1 cellular context compared by ENCODE assay signal in genomic region chr1:69540052-69540451, GRCh38.
A peak's percentile ranks its signal among the peaks of the same experiment; 100 is the strongest.
TF ChIP-seq lines count a peak whose summit lies in the region.

No MANE protein-coding gene starts in this region.

TF ChIP-seq in K562, 482 proteins besides CTCF, POLR2A, EP300 and RAD21 (continued from another document and continues in another):
- TF ChIP-seq, protein P1, sequence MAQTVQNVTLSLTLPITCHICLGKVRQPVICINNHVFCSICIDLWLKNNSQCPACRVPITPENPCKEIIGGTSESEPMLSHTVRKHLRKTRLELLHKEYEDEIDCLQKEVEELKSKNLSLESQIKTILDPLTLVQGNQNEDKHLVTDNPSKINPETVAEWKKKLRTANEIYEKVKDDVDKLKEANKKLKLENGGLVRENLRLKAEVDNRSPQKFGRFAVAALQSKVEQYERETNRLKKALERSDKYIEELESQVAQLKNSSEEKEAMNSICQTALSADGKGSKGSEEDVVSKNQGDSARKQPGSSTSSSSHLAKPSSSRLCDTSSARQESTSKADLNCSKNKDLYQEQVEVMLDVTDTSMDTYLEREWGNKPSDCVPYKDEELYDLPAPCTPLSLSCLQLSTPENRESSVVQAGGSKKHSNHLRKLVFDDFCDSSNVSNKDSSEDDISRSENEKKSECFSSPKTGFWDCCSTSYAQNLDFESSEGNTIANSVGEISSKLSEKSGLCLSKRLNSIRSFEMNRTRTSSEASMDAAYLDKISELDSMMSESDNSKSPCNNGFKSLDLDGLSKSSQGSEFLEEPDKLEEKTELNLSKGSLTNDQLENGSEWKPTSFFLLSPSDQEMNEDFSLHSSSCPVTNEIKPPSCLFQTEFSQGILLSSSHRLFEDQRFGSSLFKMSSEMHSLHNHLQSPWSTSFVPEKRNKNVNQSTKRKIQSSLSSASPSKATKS (CRISPR knock-in tag; IDR thresholded peaks at IDR 0.05) = no peak
- TF ChIP-seq KAT7 (CRISPR knock-in tag; IDR thresholded peaks at IDR 0.05; ENCODE audit: borderline replicate concordance) (no peak), TSC22D4 (tag; IDR thresholded peaks at IDR 0.05) (no peak), NBN (IDR thresholded peaks at IDR 0.05; ENCODE audit: low read depth) (peak; percentile 76), SRF (CRISPR knock-in tag; IDR thresholded peaks at IDR 0.05) (no peak), KDM1A (IDR thresholded peaks at IDR 0.05) (peak; percentile 72 to 83; a peak in 3 of 4 replicates), VEZF1 (CRISPR knock-in tag; IDR thresholded peaks at IDR 0.05) (0 out of 2 replicates have a peak, but pooled peaks have one; percentile 19), ZNF311 (CRISPR knock-in tag; IDR thresholded peaks at IDR 0.05) (peak; percentile 79), SUPT5H (IDR thresholded peaks at IDR 0.05) (no peak), ZNF121 (CRISPR knock-in tag; conservative IDR thresholded peaks at IDR 0.05) (no peak), TSHZ1 (CRISPR knock-in tag; IDR thresholded peaks at IDR 0.05) (no peak), TOE1 (IDR thresholded peaks at IDR 0.05; ENCODE audit: borderline replicate concordance) (peak; percentile 74), TOE1 (CRISPR knock-in tag; IDR thresholded peaks at IDR 0.05; ENCODE audit: borderline replicate concordance, low read depth) (no peak), NCOA4 (IDR thresholded peaks at IDR 0.05; ENCODE audit: partially characterized antibody) (no peak), BHLHE40 (IDR thresholded peaks at IDR 0.05; ENCODE audit: low read length) (no peak), ZNF224 (CRISPR knock-in tag; IDR thresholded peaks at IDR 0.05) (no peak), TBL1XR1 (IDR thresholded peaks at IDR 0.05; ENCODE audit: low read length in 2 of 2) (peak; percentile 79 to 82), ZNF551 (CRISPR knock-in tag; IDR thresholded peaks at IDR 0.05) (no peak), DDX20 (tag; IDR thresholded peaks at IDR 0.05; ENCODE audit: low read depth) (no peak), POLR2B (IDR thresholded peaks at IDR 0.05; ENCODE audit: low read depth, partially characterized antibody) (no peak), EZH2 (IDR thresholded peaks at IDR 0.05; ENCODE audit: borderline replicate concordance, low read depth, low read length) (no peak), HCFC1 (IDR thresholded peaks at IDR 0.05; ENCODE audit: low read depth, low read length) (no peak), MED1 (CRISPR knock-in tag; IDR thresholded peaks at IDR 0.05; ENCODE audit: borderline replicate concordance) (no peak), ZKSCAN3 (CRISPR knock-in tag; IDR thresholded peaks at IDR 0.05) (no peak), SNIP1 (IDR thresholded peaks at IDR 0.05; ENCODE audit: low read depth) (no peak), EHMT2 (IDR thresholded peaks at IDR 0.05) (no peak), ZNF561 (CRISPR knock-in tag; conservative IDR thresholded peaks at IDR 0.05) (no peak), SMARCA4 (IDR thresholded peaks at IDR 0.05) (peak; percentile 92), ILK (tag; IDR thresholded peaks at IDR 0.05; ENCODE audit: borderline replicate concordance, low read depth) (no peak), DACH1 (IDR thresholded peaks at IDR 0.05; ENCODE audit: partially characterized antibody) (peak; percentile 56), POLR2H (tag; IDR thresholded peaks at IDR 0.05; ENCODE audit: low read depth) (no peak), ZNF717 (CRISPR knock-in tag; IDR thresholded peaks at IDR 0.05) (no peak), SMAD2 (IDR thresholded peaks at IDR 0.05; ENCODE audit: low read depth, low read length) (no peak), FOXA3 (CRISPR knock-in tag; conservative IDR thresholded peaks at IDR 0.05 in 1 of 2, IDR thresholded peaks at IDR 0.05 in 1 of 2) (no peak), ZNF436 (CRISPR knock-in tag; IDR thresholded peaks at IDR 0.05) (no peak), ZFP1 (CRISPR knock-in tag; IDR thresholded peaks at IDR 0.05) (no peak), PHF20 (IDR thresholded peaks at IDR 0.05; ENCODE audit: partially characterized antibody) (no peak), HDAC6 (IDR thresholded peaks at IDR 0.05; ENCODE audit: low read depth, low read length) (no peak), NFIX (CRISPR knock-in tag; IDR thresholded peaks at IDR 0.05; ENCODE audit: low read depth) (no peak), RUNX1 (IDR thresholded peaks at IDR 0.05; ENCODE audit: low read depth) (0 out of 2 replicates have a peak, but pooled peaks have one; percentile 65), MAZ (CRISPR knock-in tag; conservative IDR thresholded peaks at IDR 0.05 in 1 of 2, IDR thresholded peaks at IDR 0.05 in 1 of 2) (peak in 1 of 2 experiments; percentile 47; a peak in 1 of 4 replicates), TAF1 (IDR thresholded peaks at IDR 0.05; ENCODE audit: control insufficient read depth, extremely low read depth, insufficient read depth, low read length, severe bottlenecking) (peak; percentile 39), HMG20A (CRISPR knock-in tag; conservative IDR thresholded peaks at IDR 0.05) (no peak), THAP7 (CRISPR knock-in tag; IDR thresholded peaks at IDR 0.05) (no peak), MAFK (IDR thresholded peaks at IDR 0.05; ENCODE audit: low read length) (no peak), NR0B1 (IDR thresholded peaks at IDR 0.05; ENCODE audit: partially characterized antibody) (no peak)
- TF ChIP-seq, protein P2, sequence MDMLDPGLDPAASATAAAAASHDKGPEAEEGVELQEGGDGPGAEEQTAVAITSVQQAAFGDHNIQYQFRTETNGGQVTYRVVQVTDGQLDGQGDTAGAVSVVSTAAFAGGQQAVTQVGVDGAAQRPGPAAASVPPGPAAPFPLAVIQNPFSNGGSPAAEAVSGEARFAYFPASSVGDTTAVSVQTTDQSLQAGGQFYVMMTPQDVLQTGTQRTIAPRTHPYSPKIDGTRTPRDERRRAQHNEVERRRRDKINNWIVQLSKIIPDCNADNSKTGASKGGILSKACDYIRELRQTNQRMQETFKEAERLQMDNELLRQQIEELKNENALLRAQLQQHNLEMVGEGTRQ (CRISPR knock-in tag; IDR thresholded peaks at IDR 0.05) = no peak
- TF ChIP-seq, protein P3, sequence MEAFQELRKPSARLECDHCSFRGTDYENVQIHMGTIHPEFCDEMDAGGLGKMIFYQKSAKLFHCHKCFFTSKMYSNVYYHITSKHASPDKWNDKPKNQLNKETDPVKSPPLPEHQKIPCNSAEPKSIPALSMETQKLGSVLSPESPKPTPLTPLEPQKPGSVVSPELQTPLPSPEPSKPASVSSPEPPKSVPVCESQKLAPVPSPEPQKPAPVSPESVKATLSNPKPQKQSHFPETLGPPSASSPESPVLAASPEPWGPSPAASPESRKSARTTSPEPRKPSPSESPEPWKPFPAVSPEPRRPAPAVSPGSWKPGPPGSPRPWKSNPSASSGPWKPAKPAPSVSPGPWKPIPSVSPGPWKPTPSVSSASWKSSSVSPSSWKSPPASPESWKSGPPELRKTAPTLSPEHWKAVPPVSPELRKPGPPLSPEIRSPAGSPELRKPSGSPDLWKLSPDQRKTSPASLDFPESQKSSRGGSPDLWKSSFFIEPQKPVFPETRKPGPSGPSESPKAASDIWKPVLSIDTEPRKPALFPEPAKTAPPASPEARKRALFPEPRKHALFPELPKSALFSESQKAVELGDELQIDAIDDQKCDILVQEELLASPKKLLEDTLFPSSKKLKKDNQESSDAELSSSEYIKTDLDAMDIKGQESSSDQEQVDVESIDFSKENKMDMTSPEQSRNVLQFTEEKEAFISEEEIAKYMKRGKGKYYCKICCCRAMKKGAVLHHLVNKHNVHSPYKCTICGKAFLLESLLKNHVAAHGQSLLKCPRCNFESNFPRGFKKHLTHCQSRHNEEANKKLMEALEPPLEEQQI (IDR thresholded peaks at IDR 0.05) = 0 out of 2 replicates have a peak, but pooled peaks have one; percentile 52
- TF ChIP-seq, protein P4, sequence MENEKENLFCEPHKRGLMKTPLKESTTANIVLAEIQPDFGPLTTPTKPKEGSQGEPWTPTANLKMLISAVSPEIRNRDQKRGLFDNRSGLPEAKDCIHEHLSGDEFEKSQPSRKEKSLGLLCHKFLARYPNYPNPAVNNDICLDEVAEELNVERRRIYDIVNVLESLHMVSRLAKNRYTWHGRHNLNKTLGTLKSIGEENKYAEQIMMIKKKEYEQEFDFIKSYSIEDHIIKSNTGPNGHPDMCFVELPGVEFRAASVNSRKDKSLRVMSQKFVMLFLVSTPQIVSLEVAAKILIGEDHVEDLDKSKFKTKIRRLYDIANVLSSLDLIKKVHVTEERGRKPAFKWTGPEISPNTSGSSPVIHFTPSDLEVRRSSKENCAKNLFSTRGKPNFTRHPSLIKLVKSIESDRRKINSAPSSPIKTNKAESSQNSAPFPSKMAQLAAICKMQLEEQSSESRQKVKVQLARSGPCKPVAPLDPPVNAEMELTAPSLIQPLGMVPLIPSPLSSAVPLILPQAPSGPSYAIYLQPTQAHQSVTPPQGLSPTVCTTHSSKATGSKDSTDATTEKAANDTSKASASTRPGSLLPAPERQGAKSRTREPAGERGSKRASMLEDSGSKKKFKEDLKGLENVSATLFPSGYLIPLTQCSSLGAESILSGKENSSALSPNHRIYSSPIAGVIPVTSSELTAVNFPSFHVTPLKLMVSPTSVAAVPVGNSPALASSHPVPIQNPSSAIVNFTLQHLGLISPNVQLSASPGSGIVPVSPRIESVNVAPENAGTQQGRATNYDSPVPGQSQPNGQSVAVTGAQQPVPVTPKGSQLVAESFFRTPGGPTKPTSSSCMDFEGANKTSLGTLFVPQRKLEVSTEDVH (IDR thresholded peaks at IDR 0.05; ENCODE audit: low read depth, partially characterized antibody) = no peak
- TF ChIP-seq, protein P5, sequence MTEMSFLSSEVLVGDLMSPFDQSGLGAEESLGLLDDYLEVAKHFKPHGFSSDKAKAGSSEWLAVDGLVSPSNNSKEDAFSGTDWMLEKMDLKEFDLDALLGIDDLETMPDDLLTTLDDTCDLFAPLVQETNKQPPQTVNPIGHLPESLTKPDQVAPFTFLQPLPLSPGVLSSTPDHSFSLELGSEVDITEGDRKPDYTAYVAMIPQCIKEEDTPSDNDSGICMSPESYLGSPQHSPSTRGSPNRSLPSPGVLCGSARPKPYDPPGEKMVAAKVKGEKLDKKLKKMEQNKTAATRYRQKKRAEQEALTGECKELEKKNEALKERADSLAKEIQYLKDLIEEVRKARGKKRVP (CRISPR knock-in tag; IDR thresholded peaks at IDR 0.05) = no peak
- TF ChIP-seq, protein P6, sequence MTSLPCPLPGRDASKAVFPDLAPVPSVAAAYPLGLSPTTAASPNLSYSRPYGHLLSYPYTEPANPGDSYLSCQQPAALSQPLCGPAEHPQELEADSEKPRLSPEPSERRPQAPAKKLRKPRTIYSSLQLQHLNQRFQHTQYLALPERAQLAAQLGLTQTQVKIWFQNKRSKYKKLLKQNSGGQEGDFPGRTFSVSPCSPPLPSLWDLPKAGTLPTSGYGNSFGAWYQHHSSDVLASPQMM (CRISPR knock-in tag; IDR thresholded peaks at IDR 0.05) = no peak
- TF ChIP-seq, protein P7, sequence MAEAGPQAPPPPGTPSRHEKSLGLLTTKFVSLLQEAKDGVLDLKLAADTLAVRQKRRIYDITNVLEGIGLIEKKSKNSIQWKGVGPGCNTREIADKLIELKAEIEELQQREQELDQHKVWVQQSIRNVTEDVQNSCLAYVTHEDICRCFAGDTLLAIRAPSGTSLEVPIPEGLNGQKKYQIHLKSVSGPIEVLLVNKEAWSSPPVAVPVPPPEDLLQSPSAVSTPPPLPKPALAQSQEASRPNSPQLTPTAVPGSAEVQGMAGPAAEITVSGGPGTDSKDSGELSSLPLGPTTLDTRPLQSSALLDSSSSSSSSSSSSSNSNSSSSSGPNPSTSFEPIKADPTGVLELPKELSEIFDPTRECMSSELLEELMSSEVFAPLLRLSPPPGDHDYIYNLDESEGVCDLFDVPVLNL (CRISPR knock-in tag; IDR thresholded peaks at IDR 0.05; ENCODE audit: low read depth) = no peak
